Comparison of ENCODE assay signal across 8 cellular contexts in genomic region chr2:27191107-27191829, GRCh38. TPM values are rescaled to one million over a fixed set of nuclear protein-coding genes. Genes with fewer than 3 reads are reported as not detected.
DNase-seq lines count a peak whose midpoint lies in the region; ATAC-seq and TF ChIP-seq lines count a peak whose summit lies in the region.

No MANE protein-coding gene starts in this region.

- DNase-seq in Caco-2 = peak; percentile 73 to 82
- DNase-seq in HEK293T (ENCODE audit: extremely low spot score) = peak; percentile 48
- peak; percentile 81 for DNase-seq in NCI-H82 (lab: John Stamatoyannopoulos, UW)
- DNase-seq in activated T-helper 1 cell treated with anti-CD3 and anti-CD28 coated beads, Interleukin-12 subunit alpha, Interleukin-12 subunit beta, Interleukin-2, Interleukin-4 antibody, amounts not matched to agents 30 ng/mL and 10 ng/mL and 1 ng/mL, durations not matched to agents 14 hours and 24 hours and 36 hours (ENCODE audit: low spot score) = peak; percentile 25
- DNase-seq in glomerular visceral epithelial cell (ENCODE audit: extremely low spot score) = peak; percentile 34
- peak; percentile 22 for DNase-seq in progenitor cell of endocrine pancreas (ENCODE audit: low spot score, unreplicated experiment)
- no peak for DNase-seq in HuH-7 (ENCODE audit: low spot score)

- TF ChIP-seq CTCF in Caco-2 (IDR thresholded peaks at IDR 0.05; ENCODE audit: insufficient read depth in 1 of 2, low read depth in 1 of 2, low read length in 1 of 2, severe bottlenecking in 1 of 2, unreplicated experiment in 1 of 2) (peak; percentile 73 to 88), progenitor cell of endocrine pancreas (IDR thresholded peaks at IDR 0.05; ENCODE audit: unreplicated experiment) (peak; percentile 64)

- H3K9me3 Mint-ChIP-seq in Caco-2 (ENCODE audit: unreplicated experiment) = no peaks in the 10 kb centered on the region
- H3K9me3 Mint-ChIP-seq in activated T-helper 1 cell treated with anti-CD3 and anti-CD28 coated beads, Interleukin-12 subunit alpha, Interleukin-12 subunit beta, Interleukin-2, Interleukin-4 antibody, amounts not matched to agents 30 ng/mL and 10 ng/mL and 1 ng/mL, durations not matched to agents 14 hours and 24 hours and 36 hours = no peaks in the 10 kb centered on the region
- no peaks in the 10 kb centered on the region for H3K9me3 Mint-ChIP-seq in progenitor cell of endocrine pancreas (ENCODE audit: low read depth)

- POLR2A ChIA-PET in Caco-2 (lab: Charles Lee) = interaction anchor here (0.6 to 1.2 kb wide), 5 partner anchors 21 to 1703 kb away, joined by 3 to 7 read pairs (median 3); partner anchors contain the start of genes ATRAID, PREB and SLC5A6
- POLR2A ChIA-PET in HEK293T (lab: Yijun Ruan, JAX) = interaction anchor here (0.6 to 0.9 kb wide), 2 partner anchors 10 to 68 kb away, joined by 3 read pairs; partner anchors contain the start of gene ABHD1

- H3K4me1 ChIP-seq in Caco-2 = no peaks in the 10 kb centered on the region

- no peak overlapping the region for H3K4me3 ChIP-seq in Caco-2 (ENCODE audit: low read depth, low read length)

- no peak for ATAC-seq in HG02798 (IDR thresholded peaks at IDR 0.05; ENCODE audit: poor library complexity, unreplicated experiment)

- no peaks in the 10 kb centered on the region for H3K27me3 ChIP-seq in Caco-2 (replicated peaks; ENCODE audit: control insufficient read depth, insufficient read depth, low read length)

- H3K36me3 ChIP-seq in Caco-2 (ENCODE audit: control insufficient read depth, insufficient read depth, low read length) = no peaks in the 10 kb centered on the region

- H3K27ac Mint-ChIP-seq in Caco-2 (ENCODE audit: unreplicated experiment) (no peak overlapping the region), progenitor cell of endocrine pancreas (no peak overlapping the region)
- no peak overlapping the region for H3K27ac Mint-ChIP-seq in activated T-helper 1 cell treated with anti-CD3 and anti-CD28 coated beads, Interleukin-12 subunit alpha, Interleukin-12 subunit beta, Interleukin-2, Interleukin-4 antibody, amounts not matched to agents 30 ng/mL and 10 ng/mL and 1 ng/mL, durations not matched to agents 14 hours and 24 hours and 36 hours

- intact Hi-C loops in Caco-2 (cut with micrococcal nuclease; ENCODE audit: unreplicated experiment) = loop anchor here (1.0 to 2.0 kb wide), 4 partner anchors 21 to 230 kb away; no protein-coding TSS in a partner anchor
- intact Hi-C loops in activated T-helper 1 cell treated with anti-CD3 and anti-CD28 coated beads, Interleukin-12 subunit alpha, Interleukin-12 subunit beta, Interleukin-2, Interleukin-4 antibody, amounts not matched to agents 30 ng/mL and 10 ng/mL and 1 ng/mL, durations not matched to agents 14 hours and 24 hours and 36 hours (cut with micrococcal nuclease) = loop anchor here (1.0 kb wide), 2 partner anchors 93 to 230 kb away; no protein-coding TSS in a partner anchor

- no peaks in the 10 kb centered on the region for H3K27me3 Mint-ChIP-seq in Caco-2 (ENCODE audit: insufficient read depth, unreplicated experiment)
- H3K27me3 Mint-ChIP-seq in activated T-helper 1 cell treated with anti-CD3 and anti-CD28 coated beads, Interleukin-12 subunit alpha, Interleukin-12 subunit beta, Interleukin-2, Interleukin-4 antibody, amounts not matched to agents 30 ng/mL and 10 ng/mL and 1 ng/mL, durations not matched to agents 14 hours and 24 hours and 36 hours (ENCODE audit: insufficient read depth) = no peaks in the 10 kb centered on the region
- H3K27me3 Mint-ChIP-seq in progenitor cell of endocrine pancreas = no peaks in the 10 kb centered on the region

- H3K4me3 Mint-ChIP-seq in Caco-2 (ENCODE audit: unreplicated experiment) (no peak overlapping the region), progenitor cell of endocrine pancreas (ENCODE audit: low read depth) (no peak overlapping the region)
- H3K4me3 Mint-ChIP-seq in activated T-helper 1 cell treated with anti-CD3 and anti-CD28 coated beads, Interleukin-12 subunit alpha, Interleukin-12 subunit beta, Interleukin-2, Interleukin-4 antibody, amounts not matched to agents 30 ng/mL and 10 ng/mL and 1 ng/mL, durations not matched to agents 14 hours and 24 hours and 36 hours = no peak overlapping the region

- H3K4me1 Mint-ChIP-seq in Caco-2 (ENCODE audit: low read depth, unreplicated experiment) = no peaks in the 10 kb centered on the region
- H3K4me1 Mint-ChIP-seq in activated T-helper 1 cell treated with anti-CD3 and anti-CD28 coated beads, Interleukin-12 subunit alpha, Interleukin-12 subunit beta, Interleukin-2, Interleukin-4 antibody, amounts not matched to agents 30 ng/mL and 10 ng/mL and 1 ng/mL, durations not matched to agents 14 hours and 24 hours and 36 hours (ENCODE audit: low read depth) = no peaks in the 10 kb centered on the region
- peaks cover 3% of the 10 kb centered on the region for H3K4me1 Mint-ChIP-seq in progenitor cell of endocrine pancreas (ENCODE audit: low read depth)

- no TSS peak for BruUV-seq in Caco-2 (replicated peaks; lab: Mats Ljungman, UMichigan)

- H3K9me3 ChIP-seq in Caco-2 = no peaks in the 10 kb centered on the region

- H3K36me3 Mint-ChIP-seq in Caco-2 (ENCODE audit: insufficient read depth, unreplicated experiment) (no peaks in the 10 kb centered on the region), progenitor cell of endocrine pancreas (ENCODE audit: insufficient read depth) (no peaks in the 10 kb centered on the region)
- no peaks in the 10 kb centered on the region for H3K36me3 Mint-ChIP-seq in activated T-helper 1 cell treated with anti-CD3 and anti-CD28 coated beads, Interleukin-12 subunit alpha, Interleukin-12 subunit beta, Interleukin-2, Interleukin-4 antibody, amounts not matched to agents 30 ng/mL and 10 ng/mL and 1 ng/mL, durations not matched to agents 14 hours and 24 hours and 36 hours (ENCODE audit: low read depth)

- CTCF ChIA-PET in Caco-2 (lab: Charles Lee) = interaction anchor here (0.6 to 1.9 kb wide), 28 partner anchors 11 to 233 kb away, joined by 3 to 67 read pairs (median 4); partner anchors contain the start of genes ABHD1, ATRAID, KHK and PREB
- CTCF ChIA-PET in HEK293T (lab: Yijun Ruan, JAX) = interaction anchor here (0.6 to 1.4 kb wide), 12 partner anchors 9 to 104 kb away, joined by 3 to 8 read pairs (median 4); partner anchors contain the start of genes ATRAID, KHK, PREB and SLC5A6

TF ChIP-seq in HEK293T, 16 proteins besides CTCF, POLR2A, EP300 and RAD21:
- no peak for TF ChIP-seq CTBP1 (IDR thresholded peaks at IDR 0.05; ENCODE audit: borderline replicate concordance)
- TF ChIP-seq NFRKB (IDR thresholded peaks at IDR 0.05) = no peak
- no peak for TF ChIP-seq TARDBP (IDR thresholded peaks at IDR 0.05)
- no peak for TF ChIP-seq FOXM1 (IDR thresholded peaks at IDR 0.05; ENCODE audit: borderline replicate concordance)
- no peak for TF ChIP-seq SP1 (IDR thresholded peaks at IDR 0.05)
- TF ChIP-seq FOXA1 (IDR thresholded peaks at IDR 0.05) = no peak
- TF ChIP-seq HDGF (IDR thresholded peaks at IDR 0.05; ENCODE audit: borderline replicate concordance) = no peak
- TF ChIP-seq FOXK2 (IDR thresholded peaks at IDR 0.05) = no peak
- TF ChIP-seq ARNT (IDR thresholded peaks at IDR 0.05) = no peak
- no peak for TF ChIP-seq SUZ12 (IDR thresholded peaks at IDR 0.05)
- TF ChIP-seq ZNF384 (IDR thresholded peaks at IDR 0.05) = no peak
- TF ChIP-seq BHLHE40 (IDR thresholded peaks at IDR 0.05; ENCODE audit: borderline replicate concordance) = no peak
- TF ChIP-seq ELF4 (IDR thresholded peaks at IDR 0.05) = no peak
- no peak for TF ChIP-seq LEF1 (IDR thresholded peaks at IDR 0.05; ENCODE audit: borderline replicate concordance)
- no peak for TF ChIP-seq PKNOX1 (IDR thresholded peaks at IDR 0.05)
- no peak for TF ChIP-seq L3MBTL2 (conservative IDR thresholded peaks at IDR 0.05)

RNA-seq across cellular contexts. Expression of gene ATRAID, which starts 20.6 kb away (rescaled TPM):
- 150 and 157 TPM in 2 replicates for total RNA-seq in Caco-2 (2022)
- 107 and 111 TPM in 2 replicates for total RNA-seq in activated T-helper 1 cell treated with anti-CD3 and anti-CD28 coated beads, Interleukin-12 subunit alpha, Interleukin-12 subunit beta, Interleukin-2, Interleukin-4 antibody, amounts not matched to agents 30 ng/mL and 10 ng/mL and 1 ng/mL, durations not matched to agents 14 hours and 24 hours and 36 hours
- total RNA-seq in progenitor cell of endocrine pancreas = 96.4 and 107 TPM in 2 replicates

RNA-seq across cellular contexts. Expression of gene SLC5A6, which starts 20.8 kb away (rescaled TPM):
- 93.7 and 98.2 TPM in 2 replicates for total RNA-seq in Caco-2 (2022)
- total RNA-seq in activated T-helper 1 cell treated with anti-CD3 and anti-CD28 coated beads, Interleukin-12 subunit alpha, Interleukin-12 subunit beta, Interleukin-2, Interleukin-4 antibody, amounts not matched to agents 30 ng/mL and 10 ng/mL and 1 ng/mL, durations not matched to agents 14 hours and 24 hours and 36 hours = 89.2 and 105 TPM in 2 replicates
- 66.7 and 70.8 TPM in 2 replicates for total RNA-seq in progenitor cell of endocrine pancreas

RNA-seq across cellular contexts. Expression of gene CAD, which starts 25.9 kb away (rescaled TPM):
- total RNA-seq in Caco-2 (2022) = 86.4 and 103 TPM in 2 replicates
- total RNA-seq in activated T-helper 1 cell treated with anti-CD3 and anti-CD28 coated beads, Interleukin-12 subunit alpha, Interleukin-12 subunit beta, Interleukin-2, Interleukin-4 antibody, amounts not matched to agents 30 ng/mL and 10 ng/mL and 1 ng/mL, durations not matched to agents 14 hours and 24 hours and 36 hours = 135 and 138 TPM in 2 replicates
- 59.3 and 59.7 TPM in 2 replicates for total RNA-seq in progenitor cell of endocrine pancreas

RNA-seq across cellular contexts. Expression of gene TCF23, which starts 42.5 kb away (rescaled TPM):
- total RNA-seq in Caco-2 (2022) (not detected in 2 replicates), progenitor cell of endocrine pancreas (not detected in 2 replicates)
- total RNA-seq in activated T-helper 1 cell treated with anti-CD3 and anti-CD28 coated beads, Interleukin-12 subunit alpha, Interleukin-12 subunit beta, Interleukin-2, Interleukin-4 antibody, amounts not matched to agents 30 ng/mL and 10 ng/mL and 1 ng/mL, durations not matched to agents 14 hours and 24 hours and 36 hours = not detected in 2 replicates

RNA-seq across cellular contexts. Expression of gene PRR30, which starts 52.1 kb away (rescaled TPM):
- not detected in 2 replicates for total RNA-seq in Caco-2 (2022)
- not detected in 2 replicates for total RNA-seq in activated T-helper 1 cell treated with anti-CD3 and anti-CD28 coated beads, Interleukin-12 subunit alpha, Interleukin-12 subunit beta, Interleukin-2, Interleukin-4 antibody, amounts not matched to agents 30 ng/mL and 10 ng/mL and 1 ng/mL, durations not matched to agents 14 hours and 24 hours and 36 hours
- total RNA-seq in progenitor cell of endocrine pancreas = not detected in 2 replicates
